ENCODE assay signal across 26 cellular contexts in the genomic region with DNA sequence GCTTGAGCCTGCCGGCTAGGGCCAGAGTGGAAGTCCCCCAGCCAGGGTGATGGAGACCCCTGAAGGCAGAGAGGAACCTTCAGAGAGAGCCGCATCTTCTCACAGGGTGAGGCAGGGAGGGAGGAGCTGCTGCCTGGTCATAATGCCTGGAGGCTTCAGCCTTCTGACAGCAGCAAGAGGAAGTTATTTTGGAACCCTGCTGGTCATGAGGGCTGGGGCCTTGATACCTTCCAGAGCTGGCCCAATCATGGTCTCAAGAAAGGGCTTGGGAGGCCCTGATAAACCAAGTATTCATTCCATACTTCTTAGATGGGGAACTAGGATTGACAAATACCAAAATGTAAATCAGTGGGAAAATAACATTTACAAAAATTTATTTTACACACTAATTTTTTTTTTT. TPM values are rescaled to one million over a fixed set of nuclear protein-coding genes. Genes with fewer than 3 reads are reported as not detected.
DNase-seq lines count a peak whose midpoint lies in the region; ATAC-seq and TF ChIP-seq lines count a peak whose summit lies in the region.
"Had no signal": no experiment of that assay in that cellular context is flagged by ENCODE, and none has a peak within 500 bp of the region (broad histone marks: within the 10 kb centered on the region; RNA-seq: fewer than 3 reads in every experiment).

No MANE protein-coding gene starts in this region.

- H3K56ac ChIP-seq in mesendoderm (ENCODE audit: low read length) = no peak overlapping the region

- H3K23ac ChIP-seq in mesendoderm (ENCODE audit: low read length) = no peak overlapping the region

- H3K4me2 ChIP-seq in mesendoderm (ENCODE audit: low read length) = no peak overlapping the region
- H3K4me2 ChIP-seq: smooth muscle cell had no signal

- H4K8ac ChIP-seq in mesendoderm (ENCODE audit: low read depth, low read length) = no peak overlapping the region

- no peak overlapping the region for H3K4me3 Mint-ChIP-seq in activated T-helper 17 cell treated with anti-CD3 and anti-CD28 coated beads, Interleukin-2, amount 50 U/mL, for 72 hours
- H3K4me3 Mint-ChIP-seq: activated T-helper 1 cell treated with anti-CD3 and anti-CD28 coated beads, Interleukin-12 subunit alpha, Interleukin-12 subunit beta, Interleukin-2, Interleukin-4 antibody, amounts not matched to agents 30 ng/mL and 10 ng/mL and 1 ng/mL, durations not matched to agents 14 hours and 24 hours and 36 hours; IgD-negative memory B cell; neural crest cell had no signal

- no peak overlapping the region for H2BK5ac ChIP-seq in mesendoderm (ENCODE audit: low read length)

- peak; percentile 26 for DNase-seq in SIG-M5 treated with dmso at 0.1 percent for 504 hours (lab: John Stamatoyannopoulos, UW; ENCODE audit: unreplicated experiment)
- DNase-seq in SIG-M5 (lab: John Stamatoyannopoulos, UW) = no peak
- peak; percentile 37 for DNase-seq in MV-4-11 (lab: John Stamatoyannopoulos, UW)
- peak; percentile 73 for DNase-seq in mesendoderm
- DNase-seq in coronary artery (ENCODE audit: low spot score) = no peak
- DNase-seq in NCI-H2196 (lab: John Stamatoyannopoulos, UW; ENCODE audit: unreplicated experiment) = no peak
- DNase-seq in cerebellar cortex (ENCODE audit: low spot score) = no peak
- DNase-seq: activated CD4-positive, alpha-beta T cell treated with anti-CD3 and anti-CD28 coated beads, Interleukin-2, amount 50 U/mL, for 48 hours; GF-D8; NCI-H1048; NCI-H2081 treated with DMSO at 0.1 percent for 48 hours; NCI-H524 treated with DMSO at 0.1 percent for 48 hours; psoas muscle; stimulated activated CD4-positive, alpha-beta T cell treated with anti-CD3 and anti-CD28 coated beads, Interleukin-4, amount 100 ng/mL, for 4 hours had no signal

- no peak overlapping the region for H2BK15ac ChIP-seq in mesendoderm (replicated peaks; ENCODE audit: low read depth)

- H3K27me3 Mint-ChIP-seq in activated T-helper 17 cell treated with anti-CD3 and anti-CD28 coated beads, Interleukin-2, amount 50 U/mL, for 72 hours = no peaks in the 10 kb centered on the region
- H3K27me3 Mint-ChIP-seq: IgD-negative memory B cell had no signal

- H3K79me1 ChIP-seq in mesendoderm (ENCODE audit: low read length) = no peaks in the 10 kb centered on the region

- H3K4me1 Mint-ChIP-seq in activated T-helper 17 cell treated with anti-CD3 and anti-CD28 coated beads, Interleukin-2, amount 50 U/mL, for 72 hours = peaks cover 10% of the 10 kb centered on the region

- no peak overlapping the region for H3K9ac ChIP-seq in mesendoderm (ENCODE audit: low read length)

- TF ChIP-seq CTCF in coronary artery (IDR thresholded peaks at IDR 0.05) = no peak

- no peaks in the 10 kb centered on the region for H3K79me2 ChIP-seq in mesendoderm (ENCODE audit: control insufficient read depth, insufficient read depth, low read length)

- H3K9me3 Mint-ChIP-seq in activated T-helper 17 cell treated with anti-CD3 and anti-CD28 coated beads, Interleukin-2, amount 50 U/mL, for 72 hours = no peaks in the 10 kb centered on the region
- H3K9me3 Mint-ChIP-seq: activated T-helper 1 cell treated with anti-CD3 and anti-CD28 coated beads, Interleukin-12 subunit alpha, Interleukin-12 subunit beta, Interleukin-2, Interleukin-4 antibody, amounts not matched to agents 30 ng/mL and 10 ng/mL and 1 ng/mL, durations not matched to agents 14 hours and 24 hours and 36 hours; IgD-negative memory B cell; neural crest cell had no signal

- H3K27ac Mint-ChIP-seq in activated T-helper 17 cell treated with anti-CD3 and anti-CD28 coated beads, Interleukin-2, amount 50 U/mL, for 72 hours = peak overlapping the region; percentile 86

- no peak for ATAC-seq in activated T-helper 17 cell treated with anti-CD3 and anti-CD28 coated beads, Interleukin-2, amount 50 U/mL, for 72 hours (replicated peaks)
- ATAC-seq: GM12878, SK-N-SH treated with all-trans-retinoic acid at 6 μM for 48 hours had no signal

- H3K4me1 ChIP-seq in mesendoderm (ENCODE audit: control insufficient read depth, low read depth, low read length) = no peaks in the 10 kb centered on the region
- H3K4me1 ChIP-seq: HAP-1 had no signal

- no CpG with 5 or more reads among the region's 2 CpGs for WGBS in mesendoderm (ENCODE audit: extremely low coverage, insufficient coverage, low lambda C conversion rate)

- H3K4me3 ChIP-seq in mesendoderm (ENCODE audit: low read length) (no peak overlapping the region), coronary artery (no peak overlapping the region)
- H3K4me3 ChIP-seq: ascending aorta, GM12878, HAP-1, psoas muscle, smooth muscle cell, thoracic aorta had no signal

- peaks cover 100% of the 10 kb centered on the region for H3K36me3 Mint-ChIP-seq in activated T-helper 17 cell treated with anti-CD3 and anti-CD28 coated beads, Interleukin-2, amount 50 U/mL, for 72 hours (ENCODE audit: low read depth)

- no peaks in the 10 kb centered on the region for H3K27me3 ChIP-seq in mesendoderm (ENCODE audit: insufficient read depth, low read length, poor library complexity)
- H3K27me3 ChIP-seq: ascending aorta had no signal

- H3K4ac ChIP-seq in mesendoderm (ENCODE audit: low read depth, low read length) = no peak overlapping the region

- no peak overlapping the region for H3K18ac ChIP-seq in mesendoderm (ENCODE audit: low read length)

- H3K27ac ChIP-seq in mesendoderm (ENCODE audit: low read depth, low read length) (no peak overlapping the region), coronary artery (no peak overlapping the region)
- H3K27ac ChIP-seq: 22Rv1, ascending aorta, thoracic aorta, VCaP had no signal

- no peak overlapping the region for H2AK5ac ChIP-seq in mesendoderm (ENCODE audit: low read length)

- H4K5ac ChIP-seq in mesendoderm (ENCODE audit: low read length) = no peak overlapping the region

- no peak overlapping the region for H2BK120ac ChIP-seq in mesendoderm (ENCODE audit: low read depth, low read length)

- H3K36me3 ChIP-seq in mesendoderm (ENCODE audit: control insufficient read depth, insufficient read depth, low read length) = no peaks in the 10 kb centered on the region
- H3K36me3 ChIP-seq: ascending aorta, HAP-1, thoracic aorta had no signal

RNA-seq across cellular contexts. Expression of a gene that starts 26.6 kb away (rescaled TPM):
- 10 to 100 TPM; 24.4 to 27.0 TPM for total RNA-seq in activated T-helper 17 cell treated with anti-CD3 and anti-CD28 coated beads, Interleukin-2, amount 50 U/mL, for 72 hours
- 77.1 TPM for polyA plus RNA-seq in mesendoderm (2013, experiment 1 of 2)
- polyA plus RNA-seq in mesendoderm (2013, experiment 2 of 2) = 72.5 TPM

Comparison
In these comparisons a context has a peak if more than half of its experiments do, and no peak if none do; other contexts are left out.
1. DNase-seq: peak in SIG-M5 treated with dmso at 0.1 percent for 504 hours (single experiment), MV-4-11 (single experiment) and mesendoderm (single experiment); none in SIG-M5 (single experiment), coronary artery (single experiment), NCI-H2196 (single experiment) and cerebellar cortex (single experiment).